Comparison of ENCODE assay signal across 1 cellular context in the genomic region with DNA sequence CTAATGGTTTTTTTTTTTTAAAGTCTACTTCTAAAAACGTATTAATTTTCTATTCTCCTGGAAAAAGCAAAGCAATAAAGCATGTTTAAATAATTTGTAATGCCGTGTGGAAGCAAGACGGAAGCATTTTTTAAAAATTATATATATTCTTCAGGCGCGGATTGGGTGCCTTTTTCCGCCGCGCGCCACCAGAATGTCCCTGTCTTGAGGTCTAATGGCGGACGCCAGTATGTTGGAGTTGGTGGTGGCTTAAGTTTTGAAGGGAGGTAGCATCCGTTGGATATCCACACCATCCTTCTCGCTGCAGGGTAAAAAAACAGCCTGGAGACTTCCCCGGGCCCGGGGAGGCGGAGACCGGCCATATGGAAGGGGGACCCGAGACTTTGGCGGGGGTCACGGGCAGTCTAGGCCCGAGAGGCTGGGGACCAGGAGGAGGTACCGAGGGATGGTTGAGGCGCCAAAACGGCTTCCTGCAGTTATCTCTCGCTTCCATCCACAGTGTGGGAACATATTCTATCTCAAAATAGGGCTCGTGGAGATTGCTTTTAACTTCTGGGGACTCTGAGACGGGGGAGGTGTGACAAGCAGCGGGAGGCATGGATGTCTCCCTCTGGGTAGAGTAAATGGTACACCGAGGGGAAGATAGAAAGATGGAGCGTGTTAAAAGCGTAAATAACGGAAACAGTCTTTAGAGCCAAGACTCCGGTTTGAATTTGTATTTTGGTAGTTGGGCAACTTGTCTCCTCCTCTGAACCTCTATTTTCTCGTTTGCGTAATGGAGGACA.
TF ChIP-seq lines count a peak whose summit lies in the region.

TSS of gene SF3B3 (plus strand) at position 196 of the 785 bp plus-strand sequence. CDS start 2,841 bp downstream, outside the sequence.

TF ChIP-seq in K562, 482 proteins besides CTCF, POLR2A, EP300 and RAD21 (continued from another document and continues in another):
- TF ChIP-seq TSHZ1 (CRISPR knock-in tag; IDR thresholded peaks at IDR 0.05) (no peak), GABPA (tag; conservative IDR thresholded peaks at IDR 0.05; ENCODE audit: low read depth) (peak; percentile 91), MIER1 (IDR thresholded peaks at IDR 0.05; ENCODE audit: low read depth) (0 out of 2 replicates have a peak, but pooled peaks have one; percentile 0), FOXK2 (conservative IDR thresholded peaks at IDR 0.05 in 1 of 2, IDR thresholded peaks at IDR 0.05 in 1 of 2; ENCODE audit: low read depth in 2 of 2) (0 out of 4 replicates have a peak, but pooled peaks of 1 of the 2 experiments have one; percentile 10), FOXM1 (IDR thresholded peaks at IDR 0.05; ENCODE audit: low read depth) (peak; percentile 95), FOXM1 (CRISPR knock-in tag; IDR thresholded peaks at IDR 0.05; ENCODE audit: low read depth) (no peak), ESRRA (IDR thresholded peaks at IDR 0.05; ENCODE audit: borderline replicate concordance, low read depth) (0 out of 2 replicates have a peak, but pooled peaks have one; percentile 43), ZNF354B (CRISPR knock-in tag; IDR thresholded peaks at IDR 0.05) (no peak), VEZF1 (CRISPR knock-in tag; IDR thresholded peaks at IDR 0.05) (peak; percentile 64; the same call in 1 of the 2 replicates), MYBL2 (IDR thresholded peaks at IDR 0.05; ENCODE audit: low read depth) (peak; percentile 60), MYBL2 (CRISPR knock-in tag; IDR thresholded peaks at IDR 0.05; ENCODE audit: borderline replicate concordance) (no peak), GTF2A2 (tag; IDR thresholded peaks at IDR 0.05) (peak; percentile 95), TBP (optimal IDR thresholded peaks at IDR 0.05; ENCODE audit: low read depth, low read length) (peak; percentile 97), POLR2AphosphoS2 (IDR thresholded peaks at IDR 0.05; ENCODE audit: low read length) (0 out of 2 replicates have a peak, but pooled peaks have one; percentile 72), CGGBP1 (CRISPR knock-in tag; IDR thresholded peaks at IDR 0.05) (0 out of 2 replicates have a peak, but pooled peaks have one; percentile 58), YY1 (IDR thresholded peaks at IDR 0.05; ENCODE audit: borderline replicate concordance in 1 of 3, control insufficient read depth in 1 of 3, extremely low read depth in 1 of 3, insufficient read depth in 3 of 3, insufficient read length in 1 of 3, insufficient replicate concordance in 2 of 3, low read depth in 1 of 3, low read length in 2 of 3) (peak; percentile 35 to 80 (median 55)), TEAD4 (IDR thresholded peaks at IDR 0.05; ENCODE audit: low read length) (peak; percentile 24; the same call in 1 of the 2 replicates), TEAD4 (CRISPR knock-in tag; IDR thresholded peaks at IDR 0.05; ENCODE audit: borderline replicate concordance) (no peak), ZNF431 (CRISPR knock-in tag; IDR thresholded peaks at IDR 0.05) (peak; percentile 43; the same call in 1 of the 2 replicates), RBBP5 (IDR thresholded peaks at IDR 0.05; ENCODE audit: borderline replicate concordance, insufficient read depth, low read length, poor library complexity, severe bottlenecking) (peak; percentile 92), SMAD3 (CRISPR knock-in tag; conservative IDR thresholded peaks at IDR 0.05) (no peak), BRD9 (IDR thresholded peaks at IDR 0.05; ENCODE audit: low read depth, partially characterized antibody) (peak; percentile 99), HNRNPK (IDR thresholded peaks at IDR 0.05; ENCODE audit: low read depth, low read length, poor library complexity, severe bottlenecking) (no peak), TAL1 (IDR thresholded peaks at IDR 0.05) (no peak; the same call in 1 of the 2 replicates), CBFA2T2 (conservative IDR thresholded peaks at IDR 0.05) (0 out of 2 replicates have a peak, but pooled peaks have one; percentile 13), MYNN (IDR thresholded peaks at IDR 0.05) (no peak), MYNN (CRISPR knock-in tag; IDR thresholded peaks at IDR 0.05) (0 out of 2 replicates have a peak, but pooled peaks have one; percentile 51), HDAC1 (IDR thresholded peaks at IDR 0.05) (peak in 1 of 2 experiments; percentile 41; a peak in 1 of 4 replicates), PTBP1 (IDR thresholded peaks at IDR 0.05; ENCODE audit: low read depth, low read length) (0 out of 2 replicates have a peak, but pooled peaks have one; percentile 46), SIRT6 (IDR thresholded peaks at IDR 0.05; ENCODE audit: low read depth, low read length) (peak; percentile 57)
- TF ChIP-seq, protein P1, sequence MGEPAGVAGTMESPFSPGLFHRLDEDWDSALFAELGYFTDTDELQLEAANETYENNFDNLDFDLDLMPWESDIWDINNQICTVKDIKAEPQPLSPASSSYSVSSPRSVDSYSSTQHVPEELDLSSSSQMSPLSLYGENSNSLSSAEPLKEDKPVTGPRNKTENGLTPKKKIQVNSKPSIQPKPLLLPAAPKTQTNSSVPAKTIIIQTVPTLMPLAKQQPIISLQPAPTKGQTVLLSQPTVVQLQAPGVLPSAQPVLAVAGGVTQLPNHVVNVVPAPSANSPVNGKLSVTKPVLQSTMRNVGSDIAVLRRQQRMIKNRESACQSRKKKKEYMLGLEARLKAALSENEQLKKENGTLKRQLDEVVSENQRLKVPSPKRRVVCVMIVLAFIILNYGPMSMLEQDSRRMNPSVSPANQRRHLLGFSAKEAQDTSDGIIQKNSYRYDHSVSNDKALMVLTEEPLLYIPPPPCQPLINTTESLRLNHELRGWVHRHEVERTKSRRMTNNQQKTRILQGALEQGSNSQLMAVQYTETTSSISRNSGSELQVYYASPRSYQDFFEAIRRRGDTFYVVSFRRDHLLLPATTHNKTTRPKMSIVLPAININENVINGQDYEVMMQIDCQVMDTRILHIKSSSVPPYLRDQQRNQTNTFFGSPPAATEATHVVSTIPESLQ (CRISPR knock-in tag; IDR thresholded peaks at IDR 0.05): 0 out of 2 replicates have a peak, but pooled peaks have one; percentile 67
- TF ChIP-seq, protein P2, sequence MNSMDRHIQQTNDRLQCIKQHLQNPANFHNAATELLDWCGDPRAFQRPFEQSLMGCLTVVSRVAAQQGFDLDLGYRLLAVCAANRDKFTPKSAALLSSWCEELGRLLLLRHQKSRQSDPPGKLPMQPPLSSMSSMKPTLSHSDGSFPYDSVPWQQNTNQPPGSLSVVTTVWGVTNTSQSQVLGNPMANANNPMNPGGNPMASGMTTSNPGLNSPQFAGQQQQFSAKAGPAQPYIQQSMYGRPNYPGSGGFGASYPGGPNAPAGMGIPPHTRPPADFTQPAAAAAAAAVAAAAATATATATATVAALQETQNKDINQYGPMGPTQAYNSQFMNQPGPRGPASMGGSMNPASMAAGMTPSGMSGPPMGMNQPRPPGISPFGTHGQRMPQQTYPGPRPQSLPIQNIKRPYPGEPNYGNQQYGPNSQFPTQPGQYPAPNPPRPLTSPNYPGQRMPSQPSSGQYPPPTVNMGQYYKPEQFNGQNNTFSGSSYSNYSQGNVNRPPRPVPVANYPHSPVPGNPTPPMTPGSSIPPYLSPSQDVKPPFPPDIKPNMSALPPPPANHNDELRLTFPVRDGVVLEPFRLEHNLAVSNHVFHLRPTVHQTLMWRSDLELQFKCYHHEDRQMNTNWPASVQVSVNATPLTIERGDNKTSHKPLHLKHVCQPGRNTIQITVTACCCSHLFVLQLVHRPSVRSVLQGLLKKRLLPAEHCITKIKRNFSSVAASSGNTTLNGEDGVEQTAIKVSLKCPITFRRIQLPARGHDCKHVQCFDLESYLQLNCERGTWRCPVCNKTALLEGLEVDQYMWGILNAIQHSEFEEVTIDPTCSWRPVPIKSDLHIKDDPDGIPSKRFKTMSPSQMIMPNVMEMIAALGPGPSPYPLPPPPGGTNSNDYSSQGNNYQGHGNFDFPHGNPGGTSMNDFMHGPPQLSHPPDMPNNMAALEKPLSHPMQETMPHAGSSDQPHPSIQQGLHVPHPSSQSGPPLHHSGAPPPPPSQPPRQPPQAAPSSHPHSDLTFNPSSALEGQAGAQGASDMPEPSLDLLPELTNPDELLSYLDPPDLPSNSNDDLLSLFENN (IDR thresholded peaks at IDR 0.05; ENCODE audit: low read depth in 2 of 2, low read length in 2 of 2): no peak; a peak in 1 of 4 replicates
- TF ChIP-seq, protein P3, sequence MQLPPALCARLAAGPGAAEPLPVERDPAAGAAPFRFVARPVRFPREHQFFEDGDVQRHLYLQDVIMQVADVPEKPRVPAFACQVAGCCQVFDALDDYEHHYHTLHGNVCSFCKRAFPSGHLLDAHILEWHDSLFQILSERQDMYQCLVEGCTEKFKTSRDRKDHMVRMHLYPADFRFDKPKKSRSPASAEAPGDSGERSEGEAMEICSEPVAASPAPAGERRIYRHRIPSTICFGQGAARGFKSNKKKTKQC (CRISPR knock-in tag; IDR thresholded peaks at IDR 0.05): peak; percentile 73
- TF ChIP-seq, protein P4, sequence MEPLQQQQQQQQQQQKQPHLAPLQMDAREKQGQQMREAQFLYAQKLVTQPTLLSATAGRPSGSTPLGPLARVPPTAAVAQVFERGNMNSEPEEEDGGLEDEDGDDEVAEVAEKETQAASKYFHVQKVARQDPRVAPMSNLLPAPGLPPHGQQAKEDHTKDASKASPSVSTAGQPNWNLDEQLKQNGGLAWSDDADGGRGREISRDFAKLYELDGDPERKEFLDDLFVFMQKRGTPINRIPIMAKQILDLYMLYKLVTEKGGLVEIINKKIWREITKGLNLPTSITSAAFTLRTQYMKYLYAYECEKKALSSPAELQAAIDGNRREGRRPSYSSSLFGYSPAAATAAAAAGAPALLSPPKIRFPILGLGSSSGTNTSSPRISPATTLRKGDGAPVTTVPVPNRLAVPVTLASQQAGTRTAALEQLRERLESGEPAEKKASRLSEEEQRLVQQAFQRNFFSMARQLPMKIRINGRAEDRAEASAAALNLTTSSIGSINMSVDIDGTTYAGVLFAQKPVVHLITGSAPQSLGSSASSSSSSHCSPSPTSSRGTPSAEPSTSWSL (CRISPR knock-in tag; IDR thresholded peaks at IDR 0.05; ENCODE audit: borderline replicate concordance): no peak
- TF ChIP-seq, protein P5, sequence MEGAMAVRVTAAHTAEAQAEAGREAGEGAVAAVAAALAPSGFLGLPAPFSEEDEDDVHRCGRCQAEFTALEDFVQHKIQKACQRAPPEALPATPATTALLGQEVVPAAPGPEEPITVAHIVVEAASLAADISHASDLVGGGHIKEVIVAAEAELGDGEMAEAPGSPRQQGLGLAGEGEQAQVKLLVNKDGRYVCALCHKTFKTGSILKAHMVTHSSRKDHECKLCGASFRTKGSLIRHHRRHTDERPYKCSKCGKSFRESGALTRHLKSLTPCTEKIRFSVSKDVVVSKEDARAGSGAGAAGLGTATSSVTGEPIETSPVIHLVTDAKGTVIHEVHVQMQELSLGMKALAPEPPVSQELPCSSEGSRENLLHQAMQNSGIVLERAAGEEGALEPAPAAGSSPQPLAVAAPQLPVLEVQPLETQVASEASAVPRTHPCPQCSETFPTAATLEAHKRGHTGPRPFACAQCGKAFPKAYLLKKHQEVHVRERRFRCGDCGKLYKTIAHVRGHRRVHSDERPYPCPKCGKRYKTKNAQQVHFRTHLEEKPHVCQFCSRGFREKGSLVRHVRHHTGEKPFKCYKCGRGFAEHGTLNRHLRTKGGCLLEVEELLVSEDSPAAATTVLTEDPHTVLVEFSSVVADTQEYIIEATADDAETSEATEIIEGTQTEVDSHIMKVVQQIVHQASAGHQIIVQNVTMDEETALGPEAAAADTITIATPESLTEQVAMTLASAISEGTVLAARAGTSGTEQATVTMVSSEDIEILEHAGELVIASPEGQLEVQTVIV (CRISPR knock-in tag; IDR thresholded peaks at IDR 0.05; ENCODE audit: borderline replicate concordance): no peak
- TF ChIP-seq, protein P6, sequence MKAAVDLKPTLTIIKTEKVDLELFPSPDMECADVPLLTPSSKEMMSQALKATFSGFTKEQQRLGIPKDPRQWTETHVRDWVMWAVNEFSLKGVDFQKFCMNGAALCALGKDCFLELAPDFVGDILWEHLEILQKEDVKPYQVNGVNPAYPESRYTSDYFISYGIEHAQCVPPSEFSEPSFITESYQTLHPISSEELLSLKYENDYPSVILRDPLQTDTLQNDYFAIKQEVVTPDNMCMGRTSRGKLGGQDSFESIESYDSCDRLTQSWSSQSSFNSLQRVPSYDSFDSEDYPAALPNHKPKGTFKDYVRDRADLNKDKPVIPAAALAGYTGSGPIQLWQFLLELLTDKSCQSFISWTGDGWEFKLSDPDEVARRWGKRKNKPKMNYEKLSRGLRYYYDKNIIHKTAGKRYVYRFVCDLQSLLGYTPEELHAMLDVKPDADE (conservative IDR thresholded peaks at IDR 0.05; ENCODE audit: control insufficient read depth, low read depth, low read length): peak; percentile 22; the same call in 1 of the 2 replicates
